In genomic region chr21:15031790-15032357, GRCh38 we compare ENCODE assay signal across 1 cellular context.
TF ChIP-seq lines count a peak whose summit lies in the region.

No MANE protein-coding gene starts in this region.

TF ChIP-seq in GM12878, 131 proteins besides CTCF, POLR2A, EP300 and RAD21 (continued from another document):
- TF ChIP-seq E2F4 (IDR thresholded peaks at IDR 0.05; ENCODE audit: low read depth, low read length), result no peak
- TF ChIP-seq ZNF687 (IDR thresholded peaks at IDR 0.05), result no peak
- TF ChIP-seq JUND (IDR thresholded peaks at IDR 0.05; ENCODE audit: low read depth, low read length), result no peak
- TF ChIP-seq RAD51 (IDR thresholded peaks at IDR 0.05), result no peak
- no peak for TF ChIP-seq BCL3 (IDR thresholded peaks at IDR 0.05; ENCODE audit: borderline replicate concordance, insufficient read depth, low read depth, low read length, poor library complexity, severe bottlenecking)
- no peak for TF ChIP-seq YY1 (IDR thresholded peaks at IDR 0.05; ENCODE audit: low read depth, low read length)
- no peak for TF ChIP-seq KDM1A (IDR thresholded peaks at IDR 0.05; ENCODE audit: borderline replicate concordance)
- TF ChIP-seq PML (IDR thresholded peaks at IDR 0.05; ENCODE audit: low read length), result no peak
- no peak for TF ChIP-seq CREM (IDR thresholded peaks at IDR 0.05; ENCODE audit: low read depth)
- no peak for TF ChIP-seq BRCA1 (IDR thresholded peaks at IDR 0.05; ENCODE audit: low read depth, low read length)
